16 cellular contexts compared by ENCODE assay signal in genomic region chr22:29213481-29213880, GRCh38. TPM values are rescaled to one million over a fixed set of nuclear protein-coding genes. Genes with fewer than 3 reads are reported as not detected.
DNase-seq lines count a peak whose midpoint lies in the region; ATAC-seq and TF ChIP-seq lines count a peak whose summit lies in the region.
"Had no signal": no experiment of that assay in that cellular context is flagged by ENCODE, and none has a peak within 500 bp of the region (broad histone marks: within the 10 kb centered on the region; RNA-seq: fewer than 3 reads in every experiment).

No MANE protein-coding gene starts in this region.

- H3K4me3 ChIP-seq in DND-41 (ENCODE audit: low read depth in 1 of 2, low read length in 2 of 2) (no peak overlapping the region), Loucy (ENCODE audit: low read length, poor library complexity, severe bottlenecking) (no peak overlapping the region), neuronal stem cell (ENCODE audit: low read length in 2 of 2) (no peak overlapping the region), adrenal gland (no peak overlapping the region)
- H3K4me3 ChIP-seq: BLaER1, HAP-1 had no signal

- no peak overlapping the region for H4K91ac ChIP-seq in neuronal stem cell (ENCODE audit: low read depth, low read length, poor library complexity)

- H4K20me1 ChIP-seq in DND-41 (ENCODE audit: insufficient read depth, low read length) (peaks cover 54% of the 10 kb centered on the region), Loucy (ENCODE audit: insufficient read depth, low read length, poor library complexity, severe bottlenecking) (peaks cover 62% of the 10 kb centered on the region)

- H2BK5ac ChIP-seq in neuronal stem cell (ENCODE audit: low read length) = no peak overlapping the region

- no peak overlapping the region for H2AFZ ChIP-seq in DND-41 (ENCODE audit: low read depth, low read length)
- no peak overlapping the region for H2AFZ ChIP-seq in Loucy (ENCODE audit: low read length)
- H2AFZ ChIP-seq in neuronal stem cell (ENCODE audit: low read length) = no peak overlapping the region

- H3K9ac ChIP-seq in DND-41 (ENCODE audit: low read depth, low read length) (no peak overlapping the region), Loucy (ENCODE audit: low read depth, low read length, poor library complexity, severe bottlenecking) (no peak overlapping the region), neuronal stem cell (ENCODE audit: low read depth, low read length, poor library complexity) (no peak overlapping the region)
- H3K9ac ChIP-seq: BLaER1 had no signal

- H3K27me3 ChIP-seq in DND-41 (ENCODE audit: insufficient read depth, low read length, poor library complexity) (no peaks in the 10 kb centered on the region), Loucy (ENCODE audit: insufficient read depth, low read length, poor library complexity, severe bottlenecking) (no peaks in the 10 kb centered on the region), neuronal stem cell (ENCODE audit: control insufficient read depth in 3 of 3, insufficient read depth in 3 of 3, low read depth in 1 of 3, low read length in 3 of 3) (peaks cover 0 to 3% (median 0%) of the 10 kb centered on the region in 3 experiments), adrenal gland (no peaks in the 10 kb centered on the region)

- H3K79me2 ChIP-seq in DND-41 (ENCODE audit: insufficient read depth, low read length) (peaks cover 47% of the 10 kb centered on the region), Loucy (ENCODE audit: insufficient read depth, low read length) (peaks cover 80% of the 10 kb centered on the region)

- H3K4ac ChIP-seq in neuronal stem cell (ENCODE audit: low read length) = no peak overlapping the region

- no peak overlapping the region for H3K23ac ChIP-seq in neuronal stem cell (ENCODE audit: low read depth, low read length, poor library complexity)

- H3F3A ChIP-seq in Loucy (ENCODE audit: low read depth) = no peaks in the 10 kb centered on the region

- H3K9me3 ChIP-seq in DND-41 (ENCODE audit: insufficient read depth, low read length, severe bottlenecking) (no peaks in the 10 kb centered on the region), Loucy (ENCODE audit: insufficient read depth, low read depth, low read length) (no peaks in the 10 kb centered on the region), neuronal stem cell (replicated peaks in 1 of 2; ENCODE audit: control insufficient read depth in 2 of 2, insufficient read depth in 1 of 2, low read depth in 1 of 2, low read length in 2 of 2) (peaks cover 0 to 3% of the 10 kb centered on the region in 2 donors), adrenal gland (replicated peaks in 1 of 3) (no peaks in the 10 kb centered on the region)
- H3K9me3 ChIP-seq: BLaER1, HAP-1 had no signal

- H3K79me1 ChIP-seq in neuronal stem cell (ENCODE audit: low read depth, low read length) = peaks cover 7% of the 10 kb centered on the region

- H3K18ac ChIP-seq in neuronal stem cell (ENCODE audit: low read length) = peak overlapping the region; percentile 15

- TF ChIP-seq POLR2A in adrenal gland (IDR thresholded peaks at IDR 0.05) = no peak

- H3K4me1 ChIP-seq in DND-41 (ENCODE audit: insufficient read depth, low read length) = peaks cover 19% of the 10 kb centered on the region
- H3K4me1 ChIP-seq in Loucy (ENCODE audit: insufficient read depth, low read length, poor library complexity, severe bottlenecking) = peaks cover 40% of the 10 kb centered on the region
- H3K4me1 ChIP-seq in neuronal stem cell (ENCODE audit: control insufficient read depth in 2 of 2, insufficient read depth in 1 of 2, low read depth in 1 of 2, low read length in 2 of 2) = peaks cover 14 to 28% of the 10 kb centered on the region in 2 donors
- peaks cover 15 to 31% of the 10 kb centered on the region in 2 donors for H3K4me1 ChIP-seq in adrenal gland (replicated peaks in 1 of 2)
- H3K4me1 ChIP-seq: HAP-1 had no signal

- 0 out of 2 replicates have a peak overlapping the region, but pooled peaks have one; percentile 28 for H3K27ac ChIP-seq in DND-41 (ENCODE audit: low read length)
- H3K27ac ChIP-seq in neuronal stem cell (replicated peaks; ENCODE audit: low read length) = no peak overlapping the region
- no peak overlapping the region for H3K27ac ChIP-seq in adrenal gland
- H3K27ac ChIP-seq: BLaER1 had no signal

- no peak overlapping the region for H3K14ac ChIP-seq in neuronal stem cell (ENCODE audit: low read length)

- no peak overlapping the region for H2BK12ac ChIP-seq in neuronal stem cell (ENCODE audit: low read length)

- no peak for DNase-seq in DND-41
- DNase-seq in iPS-NIHi11 (ENCODE audit: low spot score) = peak; percentile 7
- no peak for DNase-seq in neuronal stem cell (ENCODE audit: low spot score)
- DNase-seq in stimulated activated CD4-positive, alpha-beta T cell treated with anti-CD3 and anti-CD28 coated beads, Interleukin-12 subunit alpha, Interleukin-12 subunit beta, amount 100 ng/mL, for 4 hours = no peak
- no peak for DNase-seq in adrenal gland
- no peak for DNase-seq in ureter (ENCODE audit: low spot score)
- DNase-seq: 8988T; CD4-positive, alpha-beta memory T cell; DMS153; DMS79; GF-D8 had no signal

- H3K4me2 ChIP-seq in DND-41 (ENCODE audit: insufficient read depth, low read length) (no peak overlapping the region), Loucy (ENCODE audit: low read depth, low read length, poor library complexity, severe bottlenecking) (peak overlapping the region; percentile 25), neuronal stem cell (ENCODE audit: insufficient read depth, low read length, poor library complexity, severe bottlenecking) (no peak overlapping the region)
- H3K4me2 ChIP-seq: BLaER1 had no signal

- H4K8ac ChIP-seq in neuronal stem cell (ENCODE audit: low read depth, low read length) = no peak overlapping the region

- peaks cover 85% of the 10 kb centered on the region for H3K36me3 ChIP-seq in DND-41 (ENCODE audit: insufficient read depth, low read length)
- H3K36me3 ChIP-seq in Loucy (ENCODE audit: insufficient read depth, low read length) = peaks cover 54% of the 10 kb centered on the region; the same call in 1 of the 2 replicates
- peaks cover 2 to 36% of the 10 kb centered on the region in 2 donors for H3K36me3 ChIP-seq in neuronal stem cell (replicated peaks in 1 of 2; ENCODE audit: control insufficient read depth in 2 of 2, insufficient read depth in 2 of 2, low read length in 2 of 2)
- H3K36me3 ChIP-seq in adrenal gland (replicated peaks in 1 of 2) = no peaks in the 10 kb centered on the region
- H3K36me3 ChIP-seq: BLaER1, HAP-1 had no signal

- no peaks in the 10 kb centered on the region for H3K9me2 ChIP-seq in Loucy (replicated peaks; ENCODE audit: low read depth, low read length)

- TF ChIP-seq CTCF in DND-41 (IDR thresholded peaks at IDR 0.05; ENCODE audit: borderline replicate concordance, extremely low read depth, low read length, poor library complexity, severe bottlenecking) = no peak
- no peak for TF ChIP-seq CTCF in Loucy (conservative IDR thresholded peaks at IDR 0.05; ENCODE audit: low read length)
- no peak for TF ChIP-seq CTCF in adrenal gland (IDR thresholded peaks at IDR 0.05)

- intact Hi-C loops in adrenal gland (cut with DNase I) = no loop called here

- no peak overlapping the region for H2BK120ac ChIP-seq in neuronal stem cell (ENCODE audit: low read depth, low read length)

- H2AK5ac ChIP-seq in neuronal stem cell (ENCODE audit: low read depth, low read length) = no peak overlapping the region

- WGBS in neuronal stem cell (ENCODE audit: extremely low coverage in 2 of 2, insufficient read length in 2 of 2, insufficient replicate concordance in 1 of 2), 2 donors = no CpG with 5 or more reads among the region's 9 CpGs
- WGBS in adrenal gland, 4 donors = 86 to 91% (median 87%) methylated on average over 3 to 9 of the region's 9 CpGs

- ATAC-seq in DND-41 (ENCODE audit: insufficient read depth, low read depth) = no peak

- no peak overlapping the region for H2BK15ac ChIP-seq in neuronal stem cell (ENCODE audit: low read length)

RNA-seq across cellular contexts. Expression of gene EMID1, which starts 7.8 kb away (rescaled TPM):
- 10.7 TPM for polyA plus RNA-seq in neuronal stem cell (2013, experiment 1 of 2)
- polyA plus RNA-seq in neuronal stem cell (2013, experiment 2 of 2) = 10.3 TPM
- total RNA-seq in adrenal gland (10 to 100 TPM; 12.7 to 70.9 (median 43.6) TPM), ureter (2.4 TPM)
- 10 to 100 TPM in 2 of 3 donors, 1 to 10 TPM in 1; 2.5 to 36.9 (median 35.2) TPM for polyA plus RNA-seq in adrenal gland
- total RNA-seq: A673; CD4-positive, alpha-beta memory T cell had no signal
- polyA plus RNA-seq: CD14-positive monocyte had no signal

RNA-seq across cellular contexts. Expression of gene RHBDD3, which starts 54.3 kb away (rescaled TPM):
- polyA plus RNA-seq in neuronal stem cell (2013, experiment 1 of 2) = 25.1 TPM
- 24.1 TPM for polyA plus RNA-seq in neuronal stem cell (2013, experiment 2 of 2)
- 100 to 1,000 TPM in 1 of 8 donors, 10 to 100 TPM in 7; 27.4 to 103 (median 42.6) TPM for total RNA-seq in adrenal gland
- 10 to 100 TPM; 12.2 to 76.3 (median 48.2) TPM for polyA plus RNA-seq in adrenal gland
- total RNA-seq in ureter = 24.4 TPM

RNA-seq across cellular contexts. Expression of gene EWSR1, which starts 54.6 kb away (rescaled TPM):
- 271 TPM for polyA plus RNA-seq in neuronal stem cell (2013, experiment 1 of 2)
- 267 TPM for polyA plus RNA-seq in neuronal stem cell (2013, experiment 2 of 2)
- total RNA-seq in adrenal gland (100 to 1,000 TPM; 152 to 302 (median 197) TPM), ureter (284 TPM)
- polyA plus RNA-seq in adrenal gland = 100 to 1,000 TPM; 269 to 351 (median 278) TPM
